ENCODE assay signal across 8 cellular contexts in the genomic region with DNA sequence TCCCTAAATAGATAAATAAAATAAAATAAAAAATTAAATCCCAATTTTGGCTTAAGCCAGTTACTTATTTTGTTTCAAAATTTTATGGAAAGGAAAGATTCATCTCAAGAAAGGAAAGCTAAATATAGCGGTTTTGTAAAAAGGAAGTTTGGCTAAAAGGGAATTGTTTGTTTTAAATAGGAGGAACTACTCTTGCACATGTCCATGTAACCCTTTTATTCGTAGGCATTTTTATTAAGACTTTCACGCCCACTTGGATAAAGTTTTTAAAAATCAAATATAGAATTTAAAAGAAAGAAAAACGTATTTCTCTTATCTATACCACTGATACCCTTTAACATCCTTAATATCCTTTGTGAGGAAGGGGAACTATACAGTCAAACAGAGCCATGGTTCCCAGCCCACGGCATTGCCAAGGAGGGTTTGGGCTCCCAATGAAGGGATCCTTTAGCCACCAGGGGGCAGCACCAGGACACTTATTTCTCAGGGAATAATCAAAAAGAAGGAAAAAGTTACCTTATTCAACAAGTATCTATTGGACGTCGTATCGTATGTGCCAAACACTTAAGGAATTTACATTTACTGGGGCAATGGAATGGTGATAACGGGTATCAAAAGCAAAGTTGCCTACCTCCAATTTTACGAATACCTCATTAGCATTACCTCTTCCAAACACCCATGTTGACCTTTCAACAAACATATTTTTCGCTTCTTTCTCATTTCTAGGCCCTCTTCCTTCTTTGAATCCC. TPM values are rescaled to one million over a fixed set of nuclear protein-coding genes. Genes with fewer than 3 reads are reported as not detected.
A peak's percentile ranks its signal among the peaks of the same experiment; 100 is the strongest.
DNase-seq lines count a peak whose midpoint lies in the region; ATAC-seq and TF ChIP-seq lines count a peak whose summit lies in the region.

No MANE protein-coding gene starts in this region.

- H3K27me3 Mint-ChIP-seq in GM23338 (ENCODE audit: insufficient read depth, low read depth, poor library complexity), result peaks cover 6% of the 10 kb centered on the region

- H3K9me3 ChIP-seq in MG63 (no peaks in the 10 kb centered on the region), SU-DHL-6 (ENCODE audit: insufficient read depth, low read length) (no peaks in the 10 kb centered on the region), adrenal gland (replicated peaks in 1 of 3) (no peaks in the 10 kb centered on the region), left ventricle myocardium inferior (replicated peaks) (no peaks in the 10 kb centered on the region), aorta (ENCODE audit: control insufficient read depth, low read length) (no peaks in the 10 kb centered on the region)

- H3K4me3 Mint-ChIP-seq in GM23338, result no peak overlapping the region

- no peak overlapping the region for H2AFZ ChIP-seq in GM23338
- H2AFZ ChIP-seq in SU-DHL-6 (ENCODE audit: low read depth, low read length, severe bottlenecking), result no peak overlapping the region

- H3F3A ChIP-seq in GM23338 (replicated peaks; ENCODE audit: low read depth) (no peaks in the 10 kb centered on the region), SU-DHL-6 (ENCODE audit: insufficient read depth) (no peaks in the 10 kb centered on the region)

- peaks cover 19% of the 10 kb centered on the region for H3K9me3 Mint-ChIP-seq in GM23338

- H3K36me3 ChIP-seq in GM23338 (ENCODE audit: insufficient read depth) (no peaks in the 10 kb centered on the region; the same call in 1 of the 2 replicates), MG63 (no peaks in the 10 kb centered on the region), SU-DHL-6 (ENCODE audit: low read length) (no peaks in the 10 kb centered on the region), adrenal gland (replicated peaks in 1 of 2) (no peaks in the 10 kb centered on the region), left ventricle myocardium inferior (no peaks in the 10 kb centered on the region), aorta (ENCODE audit: control insufficient read depth in 1 of 2, insufficient read depth in 2 of 2, low read length in 1 of 2) (no peaks in the 10 kb centered on the region)

- H3K27me3 ChIP-seq in GM23338 (ENCODE audit: insufficient read depth) (no peaks in the 10 kb centered on the region), MG63 (no peaks in the 10 kb centered on the region), SU-DHL-6 (ENCODE audit: low read length) (no peaks in the 10 kb centered on the region), adrenal gland (no peaks in the 10 kb centered on the region), left ventricle myocardium inferior (ENCODE audit: low read depth) (no peaks in the 10 kb centered on the region), aorta (ENCODE audit: control insufficient read depth in 1 of 2, insufficient read depth in 2 of 2, low read length in 1 of 2) (no peaks in the 10 kb centered on the region)

- H3K79me2 ChIP-seq in GM23338 (replicated peaks; ENCODE audit: insufficient read depth), result no peaks in the 10 kb centered on the region
- no peaks in the 10 kb centered on the region for H3K79me2 ChIP-seq in SU-DHL-6 (ENCODE audit: insufficient read depth, low read length)

- ATAC-seq in GM23338, result peak; percentile 98
- peak; percentile 89 for ATAC-seq in aorta (ENCODE audit: low FRiP score)

- no peak overlapping the region for H3K4me2 ChIP-seq in GM23338
- no peak overlapping the region for H3K4me2 ChIP-seq in SU-DHL-6 (ENCODE audit: low read depth, low read length, poor library complexity, severe bottlenecking)

- no peak overlapping the region for H3K27ac Mint-ChIP-seq in GM23338

- H3K4me1 ChIP-seq in GM23338 (ENCODE audit: insufficient read depth), result no peaks in the 10 kb centered on the region
- peaks cover 0 to 5% of the 10 kb centered on the region in 2 donors for H3K4me1 ChIP-seq in adrenal gland (replicated peaks in 1 of 2)
- peaks cover 3% of the 10 kb centered on the region for H3K4me1 ChIP-seq in left ventricle myocardium inferior
- peaks cover 0 to 1% of the 10 kb centered on the region in 2 donors for H3K4me1 ChIP-seq in aorta (ENCODE audit: control insufficient read depth in 1 of 2, insufficient read depth in 2 of 2, low read length in 2 of 2)

- DNase-seq in DMS53 (lab: John Stamatoyannopoulos, UW) (peak; percentile 79), GM23338 (ENCODE audit: low spot score) (peak; percentile 94), MG63 (peak; percentile 61), adrenal gland (peak; percentile 84 to 97 (median 92)), left ventricle myocardium inferior (peak; percentile 84), putamen (ENCODE audit: low spot score) (peak; percentile 67), aorta (peak; percentile 91 to 95)

- TF ChIP-seq CTCF in GM23338 (conservative IDR thresholded peaks at IDR 0.05; ENCODE audit: low read depth in 2 of 2), result peak; percentile 87 to 97
- peak; percentile 91 for TF ChIP-seq CTCF in SU-DHL-6 (IDR thresholded peaks at IDR 0.05; ENCODE audit: insufficient read depth, low read length, poor library complexity, severe bottlenecking)
- TF ChIP-seq CTCF in adrenal gland (IDR thresholded peaks at IDR 0.05), result peak; percentile 79 to 96 (median 84)
- TF ChIP-seq CTCF in left ventricle myocardium inferior (IDR thresholded peaks at IDR 0.05; ENCODE audit: borderline replicate concordance), result peak; percentile 91

- 24 to 28% (median 26%) methylated on average over 11 of the region's 11 CpGs for WGBS in adrenal gland, 4 donors
- 12 to 13% methylated on average over 11 of the region's 11 CpGs for WGBS in aorta, 2 donors

- peaks cover 12% of the 10 kb centered on the region for H3K4me1 Mint-ChIP-seq in GM23338

- intact Hi-C loops in adrenal gland (cut with DNase I) (loop anchor here in 1 of 2 donors (10.0 kb wide), 2 partner anchors 133 to 183 kb away; a partner anchor contains a TSS), left ventricle myocardium inferior (cut with micrococcal nuclease) (loop anchor here (10.0 kb wide), 1 partner anchor 133 kb away; no protein-coding TSS in a partner anchor), aorta (cut with DNase I) (loop anchor here (5.0 to 10.0 kb wide), 2 partner anchors 183 to 185 kb away; a partner anchor contains a TSS)

- no peak for TF ChIP-seq POLR2A in adrenal gland (IDR thresholded peaks at IDR 0.05)

- H3K27ac ChIP-seq in GM23338 (ENCODE audit: low read depth), result no peak overlapping the region
- no peak overlapping the region for H3K27ac ChIP-seq in SU-DHL-6 (ENCODE audit: low read depth, low read length)
- no peak overlapping the region for H3K27ac ChIP-seq in adrenal gland
- H3K27ac ChIP-seq in left ventricle myocardium inferior (replicated peaks), result no peak overlapping the region
- H3K27ac ChIP-seq in aorta (ENCODE audit: low read depth in 1 of 2, low read length in 2 of 2), result no peak overlapping the region

- H3K4me3 ChIP-seq in GM23338 (no peak overlapping the region), MG63 (no peak overlapping the region), SU-DHL-6 (ENCODE audit: insufficient read depth, low read length, poor library complexity, severe bottlenecking) (no peak overlapping the region), adrenal gland (peak overlapping the region in 1 of 4 donors; percentile 29), left ventricle myocardium inferior (peak overlapping the region; percentile 9), aorta (ENCODE audit: low read length in 2 of 2) (peak overlapping the region in 1 of 2 donors; percentile 5)

- H4K20me1 ChIP-seq in GM23338 (replicated peaks; ENCODE audit: insufficient read depth) (no peaks in the 10 kb centered on the region), SU-DHL-6 (ENCODE audit: low read depth, low read length) (no peaks in the 10 kb centered on the region)

- H3K9ac ChIP-seq in SU-DHL-6 (ENCODE audit: low read length), result no peak overlapping the region

- H3K9me2 ChIP-seq in GM23338 (ENCODE audit: insufficient read depth), result no peaks in the 10 kb centered on the region
- H3K9me2 ChIP-seq in SU-DHL-6 (replicated peaks; ENCODE audit: insufficient read depth, low read length), result no peaks in the 10 kb centered on the region

- peaks cover 28% of the 10 kb centered on the region for H3K36me3 Mint-ChIP-seq in GM23338 (ENCODE audit: low read depth)

TF ChIP-seq in GM23338, 12 proteins besides CTCF, POLR2A, EP300 and RAD21 (continues in another document):
- no peak for TF ChIP-seq EZH2phosphoT487 (IDR thresholded peaks at IDR 0.05; ENCODE audit: unreplicated experiment)

RNA-seq across cellular contexts. Expression of a gene that starts 27.7 kb away (rescaled TPM):
- 22.4 and 27.2 TPM in 2 replicates for total RNA-seq in GM23338 (2014; rRNA removed; shearing (Covaris generic))
- polyA plus RNA-seq in GM23338 (2016; fragmentation: Nextera tagmentation; extraction: Ambion mirVana) (12.9 and 15.2 TPM in 2 replicates), adrenal gland (10 to 100 TPM in 2 of 3 donors, 1 to 10 TPM in 1; 8.6 to 14.4 (median 10.5) TPM), aorta (10 to 100 TPM; 12.2 to 16.3 TPM)
- 14.4 and 15.1 TPM in 2 replicates for total RNA-seq in MG63 (2014; rRNA removed; shearing (Covaris generic); ENCODE audit: low replicate concordance)
- total RNA-seq in adrenal gland (10 to 100 TPM; 11.5 to 24.4 (median 16.0) TPM), left ventricle myocardium inferior (8.5 TPM), aorta (10 to 100 TPM; 12.0 to 15.4 TPM)

RNA-seq across cellular contexts. Expression of a gene that starts 32.7 kb away (rescaled TPM):
- total RNA-seq in GM23338 (2014; rRNA removed; shearing (Covaris generic)), result 18.5 and 21.5 TPM in 2 replicates
- polyA plus RNA-seq in GM23338 (2016; fragmentation: Nextera tagmentation; extraction: Ambion mirVana) (32.8 and 34.2 TPM in 2 replicates), adrenal gland (100 to 1,000 TPM in 1 of 3 donors, 10 to 100 TPM in 2; 18.9 to 119 (median 27.5) TPM), aorta (10 to 100 TPM in 1 of 2 donors, 1 to 10 TPM in 1; 9.7 to 22.3 TPM)
- total RNA-seq in MG63 (2014; rRNA removed; shearing (Covaris generic); ENCODE audit: low replicate concordance), result 8.0 and 20.0 TPM in 2 replicates
- total RNA-seq in adrenal gland (10 to 100 TPM; 26.2 to 53.4 (median 43.6) TPM), left ventricle myocardium inferior (5.9 TPM), aorta (10 to 100 TPM in 1 of 2 donors, 1 to 10 TPM in 1; 6.3 to 10.0 TPM)
